ENCODE assay signal across 29 cellular contexts in the genomic region with DNA sequence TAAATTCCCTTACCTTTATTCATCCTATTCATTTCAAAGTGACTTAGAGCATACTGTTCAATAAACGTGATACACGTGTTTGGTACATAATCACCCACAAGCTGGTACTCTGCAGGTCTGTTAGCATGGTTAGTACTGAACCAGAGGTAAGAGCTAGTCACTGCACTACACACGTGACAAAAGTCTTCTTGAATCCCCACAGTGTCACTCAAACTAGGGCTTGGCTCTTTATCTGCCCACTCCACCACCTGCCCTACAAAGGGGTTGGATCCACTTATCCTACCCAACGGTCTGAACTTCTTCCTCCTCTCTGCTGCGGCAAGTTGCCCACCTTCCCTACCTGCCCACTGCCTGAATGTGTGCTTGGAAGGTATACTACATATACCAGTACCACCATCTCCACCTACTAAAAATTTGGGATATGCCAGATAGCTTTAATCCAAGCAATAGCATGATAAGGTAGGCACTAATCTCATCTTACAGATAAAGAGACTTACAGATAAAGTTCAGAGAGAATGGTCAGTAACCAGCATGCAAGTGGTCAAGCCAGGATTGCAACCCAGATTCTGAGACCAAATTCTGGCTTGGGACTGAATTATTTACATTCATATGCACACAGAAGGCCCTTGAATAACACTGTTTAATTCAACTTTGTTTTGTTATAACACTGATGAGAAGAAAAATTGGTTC.
"Had no signal": no experiment of that assay in that cellular context is flagged by ENCODE, and none has a peak within 500 bp of the region (broad histone marks: within the 10 kb centered on the region; RNA-seq: fewer than 3 reads in every experiment).

No MANE protein-coding gene starts in this region.

- H3K27ac ChIP-seq: brain microvascular endothelial cell, colonic mucosa, epithelial cell of prostate had no signal

- H3K36me3 ChIP-seq: brain microvascular endothelial cell, colonic mucosa had no signal

- FAIRE-seq: astrocyte, bronchial epithelial cell, endometrium, endothelial cell of umbilical vein, frontal cortex had no signal

- H3K4me1 ChIP-seq: colonic mucosa had no signal

- H3K27me3 ChIP-seq: brain microvascular endothelial cell, colonic mucosa had no signal

- H3K9me3 ChIP-seq: colonic mucosa had no signal

- H3K4me3 ChIP-seq: colonic mucosa had no signal

- ATAC-seq: activated CD4-positive, alpha-beta T cell treated with anti-CD3 and anti-CD28 coated beads for 36 hours; activated CD8-positive, alpha-beta memory T cell treated with anti-CD3 and anti-CD28 coated beads, Interleukin-2, amount 10 ng/mL, durations not matched to agents 7 days and 5 days; activated CD8-positive, alpha-beta T cell treated with anti-CD3 and anti-CD28 coated beads, Interleukin-2, amount 10 ng/mL, durations not matched to agents 7 days and 5 days; activated naive CD4-positive, alpha-beta T cell treated with anti-CD3 and anti-CD28 coated beads, Interleukin-2, amount 50 U/mL, for 72 hours; T-helper 17 cell had no signal

- DNase-seq: activated CD4-positive, alpha-beta memory T cell treated with anti-CD3 and anti-CD28 coated beads for 36 hours; activated CD4-positive, alpha-beta T cell treated with anti-CD3 and anti-CD28 coated beads for 36 hours; activated CD4-positive, alpha-beta T cell treated with anti-CD3 and anti-CD28 coated beads, Interleukin-2, amount 10 ng/mL, durations not matched to agents 24 days and 14 days; activated CD4-positive, CD25-positive, alpha-beta regulatory T cell; activated CD4-positive, CD25-positive, alpha-beta regulatory T cell treated with anti-CD3 and anti-CD28 coated beads, Interleukin-2, amount 50 U/mL, for 72 hours; activated CD8-positive, alpha-beta memory T cell treated with anti-CD3 and anti-CD28 coated beads, Interleukin-2, amount 10 ng/mL, durations not matched to agents 7 days and 5 days; activated CD8-positive, alpha-beta memory T cell treated with anti-CD3 and anti-CD28 coated beads, Interleukin-2, amount 50 U/mL, for 4 hours; activated CD8-positive, alpha-beta T cell treated with anti-CD3 and anti-CD28 coated beads, Interleukin-2, amount 10 ng/mL, durations not matched to agents 7 days and 5 days; activated gamma-delta T cell; activated naive CD4-positive, alpha-beta T cell; activated naive CD4-positive, alpha-beta T cell treated with anti-CD3 and anti-CD28 coated beads, Interleukin-2, amount 10 ng/mL, durations not matched to agents 7 days and 5 days; activated naive CD8-positive, alpha-beta T cell treated with anti-CD3 and anti-CD28 coated beads, Interleukin-2, amount 10 ng/mL, durations not matched to agents 7 days and 5 days; activated T-cell treated with anti-CD3 and anti-CD28 coated beads, Interleukin-2, amount 50 U/mL, for 1 hour; activated T-cell treated with anti-CD3 and anti-CD28 coated beads, Interleukin-2, amount 50 U/mL, for 48 hours; brain microvascular endothelial cell; cerebellar nuclear complex; colonic mucosa; effector CD8-positive, alpha-beta T cell; foreskin fibroblast; head of caudate nucleus; T-helper 1 cell; T-helper 17 cell had no signal
